Comparison of ENCODE assay signal across 19 cellular contexts in the genomic region with DNA sequence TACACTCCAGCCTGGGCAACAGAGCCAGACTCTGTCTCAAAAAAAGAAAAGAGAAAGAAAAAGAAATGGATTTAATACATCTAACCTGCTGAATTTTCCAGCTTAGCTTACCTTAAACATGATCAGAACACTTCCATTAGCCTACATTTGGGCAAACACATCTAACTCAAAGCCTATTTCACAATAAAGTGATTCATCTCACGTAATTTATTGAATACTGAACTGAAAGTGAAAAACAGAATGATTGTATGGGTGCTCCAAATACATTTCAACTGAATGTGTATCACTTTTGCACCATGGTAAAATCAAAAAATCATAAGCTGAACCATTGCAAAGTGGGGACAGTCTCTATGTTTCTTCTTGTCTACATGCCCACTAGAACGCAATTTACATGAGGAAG. TPM values are rescaled to one million over a fixed set of nuclear protein-coding genes. Genes with fewer than 3 reads are reported as not detected.
DNase-seq lines count a peak whose midpoint lies in the region; ATAC-seq and TF ChIP-seq lines count a peak whose summit lies in the region.
"Had no signal": no experiment of that assay in that cellular context is flagged by ENCODE, and none has a peak within 500 bp of the region (broad histone marks: within the 10 kb centered on the region; RNA-seq: fewer than 3 reads in every experiment).

No MANE protein-coding gene starts in this region.

- H3K4me1 Mint-ChIP-seq in activated T-cell treated with anti-CD3 and anti-CD28 coated beads, Interleukin-2, amount 50 U/mL, for 72 hours (ENCODE audit: low read depth), result peaks cover 55% of the 10 kb centered on the region
- peaks cover 11% of the 10 kb centered on the region for H3K4me1 Mint-ChIP-seq in activated T-helper 17 cell treated with anti-CD3 and anti-CD28 coated beads, Interleukin-2, amount 50 U/mL, for 72 hours
- peaks cover 3% of the 10 kb centered on the region for H3K4me1 Mint-ChIP-seq in glutamatergic neuron (ENCODE audit: low read depth, unreplicated experiment)

- intact Hi-C loops in IMR-90 (cut with micrococcal nuclease), result no loop called here

- H2BK20ac ChIP-seq in IMR-90 (ENCODE audit: low read depth, low read length), result no peak overlapping the region

- H3K9ac ChIP-seq in IMR-90 (ENCODE audit: low read depth, low read length), result no peak overlapping the region
- H3K9ac ChIP-seq: SK-N-SH had no signal

- H3K79me1 ChIP-seq in IMR-90 (ENCODE audit: low read depth in 1 of 2, low read length in 2 of 2), result peaks cover 11 to 19% of the 10 kb centered on the region in 2 experiments; a peak in 3 of 4 replicates

- no peaks in the 10 kb centered on the region for H3K9me3 Mint-ChIP-seq in activated T-cell treated with anti-CD3 and anti-CD28 coated beads, Interleukin-2, amount 50 U/mL, for 72 hours
- no peaks in the 10 kb centered on the region for H3K9me3 Mint-ChIP-seq in activated T-helper 17 cell treated with anti-CD3 and anti-CD28 coated beads, Interleukin-2, amount 50 U/mL, for 72 hours
- no peaks in the 10 kb centered on the region for H3K9me3 Mint-ChIP-seq in glutamatergic neuron (ENCODE audit: unreplicated experiment)

- H3K9me3 ChIP-seq in IMR-90 (ENCODE audit: control insufficient read depth, insufficient read depth, low read length), result no peaks in the 10 kb centered on the region
- H3K9me3 ChIP-seq: A549, SK-N-SH had no signal

- H3K4me1 ChIP-seq in IMR-90 (ENCODE audit: control insufficient read depth, insufficient read depth, low read length), result no peaks in the 10 kb centered on the region
- H3K4me1 ChIP-seq: A549 had no signal

- dilution Hi-C loops in IMR-90 (cut with HindIII; ENCODE audit: low sequenced_read_pairs, unreplicated experiment), result no loop called here

- no TSS peak for BruUV-seq in IMR-90 (replicated peaks; lab: Mats Ljungman, UMichigan)

- no peaks in the 10 kb centered on the region for H3K27me3 Mint-ChIP-seq in activated T-cell treated with anti-CD3 and anti-CD28 coated beads, Interleukin-2, amount 50 U/mL, for 72 hours (ENCODE audit: low read depth)
- no peaks in the 10 kb centered on the region for H3K27me3 Mint-ChIP-seq in activated T-helper 17 cell treated with anti-CD3 and anti-CD28 coated beads, Interleukin-2, amount 50 U/mL, for 72 hours
- H3K27me3 Mint-ChIP-seq in glutamatergic neuron (ENCODE audit: unreplicated experiment), result no peaks in the 10 kb centered on the region
- H3K27me3 Mint-ChIP-seq: CD4-positive, alpha-beta memory T cell had no signal

- no peak overlapping the region for H3K4me2 ChIP-seq in IMR-90 (ENCODE audit: low read depth, low read length)
- H3K4me2 ChIP-seq: A549, SK-N-SH had no signal

- no peak overlapping the region for H3K23ac ChIP-seq in IMR-90 (ENCODE audit: low read depth, low read length)

- H4K8ac ChIP-seq in IMR-90 (ENCODE audit: low read depth in 2 of 2, low read length in 2 of 2), result no peak overlapping the region

- peak; percentile 41 to 63 for ATAC-seq in activated T-cell treated with anti-CD3 and anti-CD28 coated beads, Interleukin-2, amount 50 U/mL, for 72 hours (replicated peaks in 1 of 2)
- ATAC-seq in IMR-90 (ENCODE audit: low read depth) (no peak), omental fat pad (ENCODE audit: low FRiP score) (peak; percentile 64), GM21528 (IDR thresholded peaks at IDR 0.05; ENCODE audit: low FRiP score, unreplicated experiment) (no peak)
- peak; percentile 52 for ATAC-seq in activated T-helper 17 cell treated with anti-CD3 and anti-CD28 coated beads, Interleukin-2, amount 50 U/mL, for 72 hours (replicated peaks)
- ATAC-seq: A549, HepG2 had no signal

- H2AFZ ChIP-seq in IMR-90 (replicated peaks; ENCODE audit: low read length, poor library complexity), result no peak overlapping the region

- H3K36me3 ChIP-seq in IMR-90 (ENCODE audit: control insufficient read depth, insufficient read depth, low read length), result peaks cover 7% of the 10 kb centered on the region

- H3K18ac ChIP-seq in IMR-90 (ENCODE audit: low read depth, low read length), result no peak overlapping the region

- no peak overlapping the region for H2BK120ac ChIP-seq in IMR-90 (ENCODE audit: low read depth, low read length)

- no peak for DNase-seq in activated T-cell treated with anti-CD3 and anti-CD28 coated beads, Interleukin-2, amount 50 U/mL, for 72 hours
- DNase-seq in activated T-cell treated with anti-CD3 and anti-CD28 coated beads for 4 hours (no peak), IMR-90 (no peak), omental fat pad (ENCODE audit: low spot score) (no peak), glutamatergic neuron (no peak), NCI-H146 treated with DMSO at 0.1 percent for 48 hours (lab: John Stamatoyannopoulos, UW; ENCODE audit: unreplicated experiment) (no peak)
- DNase-seq: AML-193; CD4-positive, alpha-beta memory T cell; DMS79 treated with DMSO at 0.1 percent for 48 hours; GF-D8; Karpas-422; NCI-H1694 treated with DMSO at 0.1 percent for 48 hours; NCI-H69; NK-92 treated with Interleukin-12 subunit alpha and Interleukin-12 subunit beta, amount 100 ng/mL, for 24 hours; SK-N-SH had no signal

- H3K9me1 ChIP-seq in IMR-90 (ENCODE audit: insufficient read depth, low read length), result peaks cover 2% of the 10 kb centered on the region; the same call in 1 of the 2 replicates

- no peak overlapping the region for H3K4ac ChIP-seq in IMR-90 (ENCODE audit: low read depth, low read length)

- H3K27ac Mint-ChIP-seq in activated T-cell treated with anti-CD3 and anti-CD28 coated beads, Interleukin-2, amount 50 U/mL, for 72 hours, result peak overlapping the region; percentile 92
- peak overlapping the region; percentile 29 for H3K27ac Mint-ChIP-seq in activated T-helper 17 cell treated with anti-CD3 and anti-CD28 coated beads, Interleukin-2, amount 50 U/mL, for 72 hours
- H3K27ac Mint-ChIP-seq in glutamatergic neuron (ENCODE audit: unreplicated experiment), result no peak overlapping the region

- no peak overlapping the region for H2AK5ac ChIP-seq in IMR-90 (ENCODE audit: low read depth, low read length)

- no peak overlapping the region for H2BK5ac ChIP-seq in IMR-90 (ENCODE audit: low read depth, low read length, poor library complexity, severe bottlenecking)

- no peak overlapping the region for H3K4me3 ChIP-seq in IMR-90 (ENCODE audit: insufficient read depth, low read depth, low read length)
- H3K4me3 ChIP-seq: A549 had no signal

- H3K14ac ChIP-seq in IMR-90 (replicated peaks; ENCODE audit: low read depth, low read length), result no peak overlapping the region

- no CpG with 5 or more reads among the region's 2 CpGs for WGBS in IMR-90 (ENCODE audit: extremely low coverage in 2 of 2, insufficient read length in 1 of 2), 2 experiments

- no peak for TF ChIP-seq POLR2A in IMR-90 (IDR thresholded peaks at IDR 0.05; ENCODE audit: low read depth, low read length)

- no peak overlapping the region for H3K27ac ChIP-seq in IMR-90 (ENCODE audit: insufficient read depth, low read length)
- H3K27ac ChIP-seq: A549 had no signal

- H3K4me3 Mint-ChIP-seq in activated T-cell treated with anti-CD3 and anti-CD28 coated beads, Interleukin-2, amount 50 U/mL, for 72 hours, result peak overlapping the region in 1 of 2 donors; percentile 54
- H3K4me3 Mint-ChIP-seq in activated T-helper 17 cell treated with anti-CD3 and anti-CD28 coated beads, Interleukin-2, amount 50 U/mL, for 72 hours, result no peak overlapping the region
- no peak overlapping the region for H3K4me3 Mint-ChIP-seq in glutamatergic neuron (ENCODE audit: unreplicated experiment)

- H4K5ac ChIP-seq in IMR-90 (ENCODE audit: low read depth, low read length), result no peak overlapping the region

- H3K27me3 ChIP-seq in IMR-90 (ENCODE audit: control insufficient read depth, insufficient read depth, low read length), result no peaks in the 10 kb centered on the region

- H3K36me3 Mint-ChIP-seq in activated T-cell treated with anti-CD3 and anti-CD28 coated beads, Interleukin-2, amount 50 U/mL, for 72 hours (ENCODE audit: insufficient read depth in 2 of 2), result peaks cover 2 to 16% of the 10 kb centered on the region in 2 donors
- H3K36me3 Mint-ChIP-seq in activated T-helper 17 cell treated with anti-CD3 and anti-CD28 coated beads, Interleukin-2, amount 50 U/mL, for 72 hours (ENCODE audit: low read depth), result peaks cover 83% of the 10 kb centered on the region
- H3K36me3 Mint-ChIP-seq in glutamatergic neuron (ENCODE audit: unreplicated experiment), result no peaks in the 10 kb centered on the region

- no peak overlapping the region for H2BK15ac ChIP-seq in IMR-90 (ENCODE audit: low read depth, low read length)

- in situ Hi-C loops in IMR-90 (cut with MboI; ENCODE audit: low sequenced_read_pairs), result loop anchor here (25.0 kb wide), 2 partner anchors 250 to 750 kb away; no protein-coding TSS in a partner anchor

- no peak for TF ChIP-seq RAD21 in IMR-90 (IDR thresholded peaks at IDR 0.05; ENCODE audit: low read length)

- CTCF ChIA-PET in IMR-90 (lab: Yijun Ruan, JAX), result no interaction called here

- H4K20me1 ChIP-seq in IMR-90 (ENCODE audit: insufficient read depth, low read length), result 0 out of 2 replicates have a peak, but pooled peaks cover 3% of the 10 kb centered on the region

- H3K56ac ChIP-seq in IMR-90 (ENCODE audit: extremely low read depth, insufficient read depth, low read length), result no peak overlapping the region

- H2AK9ac ChIP-seq in IMR-90 (replicated peaks; ENCODE audit: low read depth, low read length, poor library complexity), result no peak overlapping the region

- H4K91ac ChIP-seq in IMR-90 (ENCODE audit: insufficient read depth, low read depth, low read length), result no peak overlapping the region

- TF ChIP-seq CTCF in IMR-90 (conservative IDR thresholded peaks at IDR 0.05; ENCODE audit: low read depth, low read length) (no peak), omental fat pad (IDR thresholded peaks at IDR 0.05) (no peak), glutamatergic neuron (IDR thresholded peaks at IDR 0.05; ENCODE audit: partially characterized antibody, unreplicated experiment) (no peak)

- POLR2A ChIA-PET in IMR-90 (lab: Charles Lee; ENCODE audit: unreplicated experiment), result interaction anchor here (0.6 kb wide), 1 partner anchor 608 kb away, joined by 3 read pairs; no protein-coding TSS in a partner anchor

TF ChIP-seq in IMR-90, 13 proteins besides CTCF, POLR2A, EP300 and RAD21:
- TF ChIP-seq SMC3 (IDR thresholded peaks at IDR 0.05; ENCODE audit: low read depth, low read length) (no peak), CEBPB (IDR thresholded peaks at IDR 0.05; ENCODE audit: low read depth, low read length) (peak; percentile 53)

RNA-seq across cellular contexts. Expression of gene PIK3R4, which starts 9.0 kb away (rescaled TPM):
- 10 to 100 TPM; 22.1 to 26.2 TPM for total RNA-seq in activated T-cell treated with anti-CD3 and anti-CD28 coated beads, Interleukin-2, amount 50 U/mL, for 72 hours
- 24.7 and 27.2 TPM in 2 replicates for total RNA-seq in IMR-90 (2012; rRNA removed)
- polyA plus RNA-seq in IMR-90 (2012; rRNA removed), result 19.7 and 20.1 TPM in 2 replicates
- 6.4 and 6.8 TPM in 2 replicates for polyA plus RNA-seq in IMR-90 (2012; cell fraction: cytosol; rRNA removed)
- 11.1 and 17.0 TPM in 2 replicates for polyA plus RNA-seq in IMR-90 (2012; cell fraction: nucleus; rRNA removed; ENCODE audit: low replicate concordance)
- total RNA-seq in activated T-helper 17 cell treated with anti-CD3 and anti-CD28 coated beads, Interleukin-2, amount 50 U/mL, for 72 hours, result 10 to 100 TPM; 17.4 to 23.9 TPM
- total RNA-seq in omental fat pad, result 10 to 100 TPM; 18.4 to 48.1 (median 33.8) TPM
- total RNA-seq in glutamatergic neuron (ENCODE audit: unreplicated experiment), result 19.4 TPM

Comparison
In these comparisons a context has a peak if more than half of its experiments do, and no peak if none do; other contexts are left out.
1. ATAC-seq: peak in activated T-cell treated with anti-CD3 and anti-CD28 coated beads, Interleukin-2, amount 50 U/mL, for 72 hours (2 of 2), activated T-helper 17 cell treated with anti-CD3 and anti-CD28 coated beads, Interleukin-2, amount 50 U/mL, for 72 hours (single experiment) and omental fat pad (single experiment); none in IMR-90 (single experiment) and GM21528 (single experiment).